ENCODE assay signal across 22 cellular contexts in genomic region chr6:40799296-40800020, GRCh38.
"Had no signal": no experiment of that assay in that cellular context is flagged by ENCODE, and none has a peak within 500 bp of the region (broad histone marks: within the 10 kb centered on the region; RNA-seq: fewer than 3 reads in every experiment).

No MANE protein-coding gene starts in this region.

- H3K9me3 Mint-ChIP-seq: activated naive CD4-positive, alpha-beta T cell treated with anti-CD3 and anti-CD28 coated beads, Interleukin-2, amount 50 U/mL, for 24 hours; natural killer cell; stimulated activated memory B cell treated with anti-CD40 and anti-IgM and Interleukin-4, amounts not matched to agents 10 μg/mL and 1 μg/mL and 100 μg/mL, for 72 hours; WTC11 had no signal

- H3K27me3 ChIP-seq: body of pancreas, left lung, ovary, right lobe of liver, upper lobe of left lung had no signal

- H3K27ac Mint-ChIP-seq: activated naive CD4-positive, alpha-beta T cell treated with anti-CD3 and anti-CD28 coated beads, Interleukin-2, amount 50 U/mL, for 24 hours; natural killer cell; stimulated activated memory B cell treated with anti-CD40 and anti-IgM and Interleukin-4, amounts not matched to agents 10 μg/mL and 1 μg/mL and 100 μg/mL, for 72 hours; WTC11 had no signal

- H3K4me3 Mint-ChIP-seq: activated naive CD4-positive, alpha-beta T cell treated with anti-CD3 and anti-CD28 coated beads, Interleukin-2, amount 50 U/mL, for 24 hours; natural killer cell; stimulated activated memory B cell treated with anti-CD40 and anti-IgM and Interleukin-4, amounts not matched to agents 10 μg/mL and 1 μg/mL and 100 μg/mL, for 72 hours; WTC11 had no signal

- H3K27me3 Mint-ChIP-seq: activated naive CD4-positive, alpha-beta T cell treated with anti-CD3 and anti-CD28 coated beads, Interleukin-2, amount 50 U/mL, for 24 hours had no signal

- H3K4me3 ChIP-seq: body of pancreas, left lung, lung, ovary, right lobe of liver, skin epidermis, thoracic aorta, upper lobe of left lung had no signal

- H3K4me1 ChIP-seq: body of pancreas, left lung, right lobe of liver had no signal

- H3K4me1 Mint-ChIP-seq: activated naive CD4-positive, alpha-beta T cell treated with anti-CD3 and anti-CD28 coated beads, Interleukin-2, amount 50 U/mL, for 24 hours had no signal

- ATAC-seq: body of pancreas; esophagus mucosa; left lung; natural killer cell; stimulated activated memory B cell treated with anti-CD40 and anti-IgM and Interleukin-4, amounts not matched to agents 10 μg/mL and 1 μg/mL and 100 μg/mL, for 72 hours; WTC11 had no signal

- H3K36me3 Mint-ChIP-seq: activated naive CD4-positive, alpha-beta T cell treated with anti-CD3 and anti-CD28 coated beads, Interleukin-2, amount 50 U/mL, for 24 hours; natural killer cell; stimulated activated memory B cell treated with anti-CD40 and anti-IgM and Interleukin-4, amounts not matched to agents 10 μg/mL and 1 μg/mL and 100 μg/mL, for 72 hours; WTC11 had no signal

- H3K36me3 ChIP-seq: left lung, ovary, right lobe of liver, thoracic aorta, upper lobe of left lung had no signal

- H3K9me3 ChIP-seq: body of pancreas, left lung, ovary, right lobe of liver, thoracic aorta, upper lobe of left lung had no signal

- DNase-seq: activated gamma-delta T cell treated with Interleukin-2 at 50 U/mL for 16 hours; activated T-cell treated with anti-CD3 and anti-CD28 coated beads, Interleukin-2, amount 50 U/mL, for 1 hour; anterior cingulate cortex; body of pancreas; central memory CD4-positive, alpha-beta T cell; effector memory CD4-positive, alpha-beta T cell; hippocampal formation; kidney glomerular epithelial cell; left lung; natural killer cell; ovary; right lobe of liver; stimulated activated CD4-positive, alpha-beta T cell treated with anti-CD3 and anti-CD28 coated beads, Interleukin-1b, Interleukin-23, amount 100 ng/mL, for 48 hours; T-helper 9 cell; upper lobe of left lung had no signal
